ENCODE assay signal across 1 cellular context in the genomic region with DNA sequence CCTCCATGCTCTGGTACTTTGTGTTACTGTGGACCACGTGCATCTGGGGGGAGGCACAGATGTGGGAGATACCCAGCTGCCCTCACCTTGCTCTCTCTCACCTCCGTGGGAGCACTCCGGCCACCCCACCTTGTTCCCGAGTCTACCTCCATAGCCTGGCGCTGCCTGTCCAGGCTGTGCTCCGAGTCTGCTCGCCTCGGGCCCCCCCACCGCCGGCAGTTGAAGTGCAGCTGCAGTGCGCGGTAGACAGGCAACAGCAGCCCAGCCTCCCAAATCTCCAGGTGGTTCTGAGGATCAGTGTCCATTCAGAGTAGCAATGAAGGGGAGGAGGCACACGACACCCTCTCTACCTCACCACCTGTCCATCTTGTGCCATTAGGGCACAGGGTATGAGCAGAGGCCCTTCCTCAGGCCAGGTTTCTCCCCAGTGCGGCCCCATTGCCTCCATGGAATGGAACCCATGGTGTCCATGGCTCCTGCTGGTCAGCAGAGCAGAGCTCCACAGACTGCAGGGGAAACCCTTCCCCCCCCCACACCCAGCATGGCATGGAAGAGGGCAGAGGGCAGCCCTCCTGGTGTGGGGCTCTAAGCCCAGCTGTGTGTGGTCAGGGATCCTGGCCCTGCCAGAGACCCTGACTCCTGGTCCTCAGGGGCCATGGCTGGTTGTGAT.
TF ChIP-seq lines count a peak whose summit lies in the region.
"Not testable (repeated sequence)": the region's sequence is repeated elsewhere in the genome, so short reads cannot be mapped to it uniquely, and the experiment has no call there.

No MANE protein-coding gene starts in this region.

TF ChIP-seq in K562, 482 proteins besides CTCF, POLR2A, EP300 and RAD21 (continued from another document):
- TF ChIP-seq, protein P1, sequence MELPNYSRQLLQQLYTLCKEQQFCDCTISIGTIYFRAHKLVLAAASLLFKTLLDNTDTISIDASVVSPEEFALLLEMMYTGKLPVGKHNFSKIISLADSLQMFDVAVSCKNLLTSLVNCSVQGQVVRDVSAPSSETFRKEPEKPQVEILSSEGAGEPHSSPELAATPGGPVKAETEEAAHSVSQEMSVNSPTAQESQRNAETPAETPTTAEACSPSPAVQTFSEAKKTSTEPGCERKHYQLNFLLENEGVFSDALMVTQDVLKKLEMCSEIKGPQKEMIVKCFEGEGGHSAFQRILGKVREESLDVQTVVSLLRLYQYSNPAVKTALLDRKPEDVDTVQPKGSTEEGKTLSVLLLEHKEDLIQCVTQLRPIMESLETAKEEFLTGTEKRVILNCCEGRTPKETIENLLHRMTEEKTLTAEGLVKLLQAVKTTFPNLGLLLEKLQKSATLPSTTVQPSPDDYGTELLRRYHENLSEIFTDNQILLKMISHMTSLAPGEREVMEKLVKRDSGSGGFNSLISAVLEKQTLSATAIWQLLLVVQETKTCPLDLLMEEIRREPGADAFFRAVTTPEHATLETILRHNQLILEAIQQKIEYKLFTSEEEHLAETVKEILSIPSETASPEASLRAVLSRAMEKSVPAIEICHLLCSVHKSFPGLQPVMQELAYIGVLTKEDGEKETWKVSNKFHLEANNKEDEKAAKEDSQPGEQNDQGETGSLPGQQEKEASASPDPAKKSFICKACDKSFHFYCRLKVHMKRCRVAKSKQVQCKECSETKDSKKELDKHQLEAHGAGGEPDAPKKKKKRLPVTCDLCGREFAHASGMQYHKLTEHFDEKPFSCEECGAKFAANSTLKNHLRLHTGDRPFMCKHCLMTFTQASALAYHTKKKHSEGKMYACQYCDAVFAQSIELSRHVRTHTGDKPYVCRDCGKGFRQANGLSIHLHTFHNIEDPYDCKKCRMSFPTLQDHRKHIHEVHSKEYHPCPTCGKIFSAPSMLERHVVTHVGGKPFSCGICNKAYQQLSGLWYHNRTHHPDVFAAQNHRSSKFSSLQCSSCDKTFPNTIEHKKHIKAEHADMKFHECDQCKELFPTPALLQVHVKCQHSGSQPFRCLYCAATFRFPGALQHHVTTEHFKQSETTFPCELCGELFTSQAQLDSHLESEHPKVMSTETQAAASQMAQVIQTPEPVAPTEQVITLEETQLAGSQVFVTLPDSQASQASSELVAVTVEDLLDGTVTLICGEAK (IDR thresholded peaks at IDR 0.05): not testable (repeated sequence)
- TF ChIP-seq, protein P1 (CRISPR knock-in tag; IDR thresholded peaks at IDR 0.05): 0 out of 2 replicates have a peak, but pooled peaks have one; percentile 5
- TF ChIP-seq, protein P2, sequence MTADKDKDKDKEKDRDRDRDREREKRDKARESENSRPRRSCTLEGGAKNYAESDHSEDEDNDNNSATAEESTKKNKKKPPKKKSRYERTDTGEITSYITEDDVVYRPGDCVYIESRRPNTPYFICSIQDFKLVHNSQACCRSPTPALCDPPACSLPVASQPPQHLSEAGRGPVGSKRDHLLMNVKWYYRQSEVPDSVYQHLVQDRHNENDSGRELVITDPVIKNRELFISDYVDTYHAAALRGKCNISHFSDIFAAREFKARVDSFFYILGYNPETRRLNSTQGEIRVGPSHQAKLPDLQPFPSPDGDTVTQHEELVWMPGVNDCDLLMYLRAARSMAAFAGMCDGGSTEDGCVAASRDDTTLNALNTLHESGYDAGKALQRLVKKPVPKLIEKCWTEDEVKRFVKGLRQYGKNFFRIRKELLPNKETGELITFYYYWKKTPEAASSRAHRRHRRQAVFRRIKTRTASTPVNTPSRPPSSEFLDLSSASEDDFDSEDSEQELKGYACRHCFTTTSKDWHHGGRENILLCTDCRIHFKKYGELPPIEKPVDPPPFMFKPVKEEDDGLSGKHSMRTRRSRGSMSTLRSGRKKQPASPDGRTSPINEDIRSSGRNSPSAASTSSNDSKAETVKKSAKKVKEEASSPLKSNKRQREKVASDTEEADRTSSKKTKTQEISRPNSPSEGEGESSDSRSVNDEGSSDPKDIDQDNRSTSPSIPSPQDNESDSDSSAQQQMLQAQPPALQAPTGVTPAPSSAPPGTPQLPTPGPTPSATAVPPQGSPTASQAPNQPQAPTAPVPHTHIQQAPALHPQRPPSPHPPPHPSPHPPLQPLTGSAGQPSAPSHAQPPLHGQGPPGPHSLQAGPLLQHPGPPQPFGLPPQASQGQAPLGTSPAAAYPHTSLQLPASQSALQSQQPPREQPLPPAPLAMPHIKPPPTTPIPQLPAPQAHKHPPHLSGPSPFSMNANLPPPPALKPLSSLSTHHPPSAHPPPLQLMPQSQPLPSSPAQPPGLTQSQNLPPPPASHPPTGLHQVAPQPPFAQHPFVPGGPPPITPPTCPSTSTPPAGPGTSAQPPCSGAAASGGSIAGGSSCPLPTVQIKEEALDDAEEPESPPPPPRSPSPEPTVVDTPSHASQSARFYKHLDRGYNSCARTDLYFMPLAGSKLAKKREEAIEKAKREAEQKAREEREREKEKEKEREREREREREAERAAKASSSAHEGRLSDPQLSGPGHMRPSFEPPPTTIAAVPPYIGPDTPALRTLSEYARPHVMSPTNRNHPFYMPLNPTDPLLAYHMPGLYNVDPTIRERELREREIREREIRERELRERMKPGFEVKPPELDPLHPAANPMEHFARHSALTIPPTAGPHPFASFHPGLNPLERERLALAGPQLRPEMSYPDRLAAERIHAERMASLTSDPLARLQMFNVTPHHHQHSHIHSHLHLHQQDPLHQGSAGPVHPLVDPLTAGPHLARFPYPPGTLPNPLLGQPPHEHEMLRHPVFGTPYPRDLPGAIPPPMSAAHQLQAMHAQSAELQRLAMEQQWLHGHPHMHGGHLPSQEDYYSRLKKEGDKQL (CRISPR knock-in tag; IDR thresholded peaks at IDR 0.05; ENCODE audit: borderline replicate concordance): 0 out of 2 replicates have a peak, but pooled peaks have one; percentile 77
- TF ChIP-seq, protein P3, sequence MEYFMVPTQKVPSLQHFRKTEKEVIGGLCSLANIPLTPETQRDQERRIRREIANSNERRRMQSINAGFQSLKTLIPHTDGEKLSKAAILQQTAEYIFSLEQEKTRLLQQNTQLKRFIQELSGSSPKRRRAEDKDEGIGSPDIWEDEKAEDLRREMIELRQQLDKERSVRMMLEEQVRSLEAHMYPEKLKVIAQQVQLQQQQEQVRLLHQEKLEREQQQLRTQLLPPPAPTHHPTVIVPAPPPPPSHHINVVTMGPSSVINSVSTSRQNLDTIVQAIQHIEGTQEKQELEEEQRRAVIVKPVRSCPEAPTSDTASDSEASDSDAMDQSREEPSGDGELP (CRISPR knock-in tag; IDR thresholded peaks at IDR 0.05; ENCODE audit: borderline replicate concordance): peak; percentile 21; the same call in 1 of the 2 replicates
- TF ChIP-seq, protein P4, sequence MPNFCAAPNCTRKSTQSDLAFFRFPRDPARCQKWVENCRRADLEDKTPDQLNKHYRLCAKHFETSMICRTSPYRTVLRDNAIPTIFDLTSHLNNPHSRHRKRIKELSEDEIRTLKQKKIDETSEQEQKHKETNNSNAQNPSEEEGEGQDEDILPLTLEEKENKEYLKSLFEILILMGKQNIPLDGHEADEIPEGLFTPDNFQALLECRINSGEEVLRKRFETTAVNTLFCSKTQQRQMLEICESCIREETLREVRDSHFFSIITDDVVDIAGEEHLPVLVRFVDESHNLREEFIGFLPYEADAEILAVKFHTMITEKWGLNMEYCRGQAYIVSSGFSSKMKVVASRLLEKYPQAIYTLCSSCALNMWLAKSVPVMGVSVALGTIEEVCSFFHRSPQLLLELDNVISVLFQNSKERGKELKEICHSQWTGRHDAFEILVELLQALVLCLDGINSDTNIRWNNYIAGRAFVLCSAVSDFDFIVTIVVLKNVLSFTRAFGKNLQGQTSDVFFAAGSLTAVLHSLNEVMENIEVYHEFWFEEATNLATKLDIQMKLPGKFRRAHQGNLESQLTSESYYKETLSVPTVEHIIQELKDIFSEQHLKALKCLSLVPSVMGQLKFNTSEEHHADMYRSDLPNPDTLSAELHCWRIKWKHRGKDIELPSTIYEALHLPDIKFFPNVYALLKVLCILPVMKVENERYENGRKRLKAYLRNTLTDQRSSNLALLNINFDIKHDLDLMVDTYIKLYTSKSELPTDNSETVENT (CRISPR knock-in tag; IDR thresholded peaks at IDR 0.05): peak; percentile 13; the same call in 1 of the 2 replicates
- TF ChIP-seq EZH2 (IDR thresholded peaks at IDR 0.05; ENCODE audit: borderline replicate concordance, low read depth, low read length): 0 out of 2 replicates have a peak, but pooled peaks have one; percentile 41
- TF ChIP-seq SP1 (CRISPR knock-in tag; IDR thresholded peaks at IDR 0.05): 0 out of 2 replicates have a peak, but pooled peaks have one; percentile 22
- TF ChIP-seq TOE1 (IDR thresholded peaks at IDR 0.05; ENCODE audit: borderline replicate concordance): not testable (repeated sequence)
- TF ChIP-seq TOE1 (CRISPR knock-in tag; IDR thresholded peaks at IDR 0.05; ENCODE audit: borderline replicate concordance, low read depth): 0 out of 2 replicates have a peak, but pooled peaks have one; percentile 69
- 0 out of 2 replicates have a peak, but pooled peaks have one; percentile 18 for TF ChIP-seq ZBTB17 (CRISPR knock-in tag; IDR thresholded peaks at IDR 0.05)
- TF ChIP-seq, protein P5, sequence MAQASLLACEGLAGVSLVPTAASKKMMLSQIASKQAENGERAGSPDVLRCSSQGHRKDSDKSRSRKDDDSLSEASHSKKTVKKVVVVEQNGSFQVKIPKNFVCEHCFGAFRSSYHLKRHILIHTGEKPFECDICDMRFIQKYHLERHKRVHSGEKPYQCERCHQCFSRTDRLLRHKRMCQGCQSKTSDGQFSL (CRISPR knock-in tag; IDR thresholded peaks at IDR 0.05): peak; percentile 97
- TF ChIP-seq, protein P5 (tag; IDR thresholded peaks at IDR 0.05): peak in 1 of 2 experiments; percentile 60; a peak in 2 of 4 replicates
- peak in 1 of 2 experiments; percentile 20; a peak in 2 of 4 replicates for TF ChIP-seq NRF1 (conservative IDR thresholded peaks at IDR 0.05 in 1 of 2, IDR thresholded peaks at IDR 0.05 in 1 of 2)
TF ChIP-seq in K562: peak in this region for 12; not testable (repeated sequence) for 470.
